Comparison of ENCODE assay signal across 8 cellular contexts in genomic region chr5:372911-373709, GRCh38. TPM values are rescaled to one million over a fixed set of nuclear protein-coding genes. Genes with fewer than 3 reads are reported as not detected.
A peak's percentile ranks its signal among the peaks of the same experiment; 100 is the strongest.
DNase-seq lines count a peak whose midpoint lies in the region; ATAC-seq and TF ChIP-seq lines count a peak whose summit lies in the region.

No MANE protein-coding gene starts in this region.

- H3K27ac ChIP-seq in mesendoderm (ENCODE audit: low read depth, low read length) (no peak overlapping the region), PC-3 (ENCODE audit: low read length) (no peak overlapping the region)

- POLR2A ChIA-PET in activated CD4-positive, alpha-beta T cell treated with anti-CD3 and anti-CD28 coated beads, Interleukin-2, amount 10 ng/mL, durations not matched to agents 7 days and 5 days (lab: Charles Lee), result interaction anchor here (0.7 kb wide), 1 partner anchor 607 kb away, joined by 3 read pairs; no protein-coding TSS in a partner anchor
- POLR2A ChIA-PET in PC-3 (lab: Charles Lee; ENCODE audit: unreplicated experiment), result no interaction called here

- no peak overlapping the region for H3K23ac ChIP-seq in mesendoderm (ENCODE audit: low read length)

- H3K9me3 ChIP-seq in mucosa of descending colon, result no peaks in the 10 kb centered on the region
- H3K9me3 ChIP-seq in PC-3 (ENCODE audit: low read length), result no peaks in the 10 kb centered on the region

- no peak overlapping the region for H2AK5ac ChIP-seq in mesendoderm (ENCODE audit: low read length)

- H3K4me1 ChIP-seq in mucosa of descending colon (ENCODE audit: low read depth) (peaks cover 5% of the 10 kb centered on the region), mesendoderm (ENCODE audit: control insufficient read depth, low read depth, low read length) (no peaks in the 10 kb centered on the region), PC-3 (ENCODE audit: insufficient read depth, low read length) (no peaks in the 10 kb centered on the region)

- no peak overlapping the region for H3K56ac ChIP-seq in mesendoderm (ENCODE audit: low read length)

- H3K9me2 ChIP-seq in PC-3 (replicated peaks; ENCODE audit: low read length), result no peaks in the 10 kb centered on the region

- ATAC-seq in HG03460 (IDR thresholded peaks at IDR 0.05; ENCODE audit: unreplicated experiment) (peak; percentile 4), mucosa of descending colon (no peak), PC-3 (no peak)
- peak; percentile 10 to 13 for ATAC-seq in activated T-cell treated with anti-CD3 and anti-CD28 coated beads, Interleukin-2, amount 50 U/mL, for 72 hours (replicated peaks in 1 of 2)

- no peaks in the 10 kb centered on the region for H4K20me1 ChIP-seq in PC-3 (ENCODE audit: low read length)

- H3K79me1 ChIP-seq in mesendoderm (ENCODE audit: low read length), result no peaks in the 10 kb centered on the region

- H3K27me3 ChIP-seq in mesendoderm (ENCODE audit: insufficient read depth, low read length, poor library complexity), result peaks cover 2% of the 10 kb centered on the region
- H3K27me3 ChIP-seq in PC-3 (ENCODE audit: low read length), result no peaks in the 10 kb centered on the region

- no peak overlapping the region for H4K8ac ChIP-seq in mesendoderm (ENCODE audit: low read depth, low read length)

- no peak overlapping the region for H3K4me3 ChIP-seq in mucosa of descending colon
- H3K4me3 ChIP-seq in mesendoderm (ENCODE audit: low read length), result no peak overlapping the region
- no peak overlapping the region for H3K4me3 ChIP-seq in PC-3 (ENCODE audit: low read length)

- H3K4me1 Mint-ChIP-seq in activated CD4-positive, alpha-beta T cell treated with anti-CD3 and anti-CD28 coated beads, Interleukin-2, amount 10 ng/mL, durations not matched to agents 7 days and 5 days, result peaks cover 85% of the 10 kb centered on the region
- peaks cover 86% of the 10 kb centered on the region for H3K4me1 Mint-ChIP-seq in activated T-cell treated with anti-CD3 and anti-CD28 coated beads, Interleukin-2, amount 50 U/mL, for 72 hours (ENCODE audit: low read depth)

- H2AFZ ChIP-seq in PC-3 (ENCODE audit: low read length), result no peak overlapping the region

- H3K4me3 Mint-ChIP-seq in activated CD4-positive, alpha-beta T cell treated with anti-CD3 and anti-CD28 coated beads, Interleukin-2, amount 10 ng/mL, durations not matched to agents 7 days and 5 days, result peak overlapping the region; percentile 51
- peak overlapping the region; percentile 21 to 75 for H3K4me3 Mint-ChIP-seq in activated T-cell treated with anti-CD3 and anti-CD28 coated beads, Interleukin-2, amount 50 U/mL, for 72 hours

- no peak overlapping the region for H3K4me2 ChIP-seq in mesendoderm (ENCODE audit: low read length)
- H3K4me2 ChIP-seq in PC-3 (ENCODE audit: low read length), result no peak overlapping the region

- H3K36me3 ChIP-seq in mucosa of descending colon (ENCODE audit: low read depth) (no peaks in the 10 kb centered on the region), mesendoderm (ENCODE audit: control insufficient read depth, insufficient read depth, low read length) (no peaks in the 10 kb centered on the region), PC-3 (ENCODE audit: low read depth, low read length) (no peaks in the 10 kb centered on the region)

- intact Hi-C loops in mucosa of descending colon (cut with DNase I, micrococcal nuclease) (loop anchor here in 1 of 2 donors (10.0 kb wide), 1 partner anchor 1152 kb away; the partner anchor contains the start of gene LPCAT1), PC-3 (cut with micrococcal nuclease) (no loop called here)

- no peaks in the 10 kb centered on the region for H3K79me2 ChIP-seq in mesendoderm (ENCODE audit: control insufficient read depth, insufficient read depth, low read length)
- H3K79me2 ChIP-seq in PC-3 (ENCODE audit: low read length), result no peaks in the 10 kb centered on the region

- H3K4ac ChIP-seq in mesendoderm (ENCODE audit: low read depth, low read length), result no peak overlapping the region

- no peak overlapping the region for H4K5ac ChIP-seq in mesendoderm (ENCODE audit: low read length)

- no peak overlapping the region for H2BK5ac ChIP-seq in mesendoderm (ENCODE audit: low read length)

- no peak overlapping the region for H2BK120ac ChIP-seq in mesendoderm (ENCODE audit: low read depth, low read length)

- CTCF ChIA-PET in activated CD4-positive, alpha-beta T cell treated with anti-CD3 and anti-CD28 coated beads, Interleukin-2, amount 10 ng/mL, durations not matched to agents 7 days and 5 days (lab: Charles Lee), result interaction anchor here (1.6 kb wide), 1 partner anchor 17 kb away, joined by 3 read pairs; no protein-coding TSS in a partner anchor
- CTCF ChIA-PET in PC-3 (lab: Charles Lee), result no interaction called here

- H3K9ac ChIP-seq in mesendoderm (ENCODE audit: low read length) (no peak overlapping the region), PC-3 (ENCODE audit: low read length) (no peak overlapping the region)

- no CpG with 5 or more reads among the region's 27 CpGs for WGBS in mesendoderm (ENCODE audit: extremely low coverage, insufficient coverage, low lambda C conversion rate)

- DNase-seq in activated CD4-positive, alpha-beta T cell treated with anti-CD3 and anti-CD28 coated beads, Interleukin-2, amount 10 ng/mL, durations not matched to agents 7 days and 5 days, result peak; percentile 5
- no peak for DNase-seq in activated CD4-positive, alpha-beta T cell treated with anti-CD3 and anti-CD28 coated beads for 4 hours
- DNase-seq in activated T-cell treated with anti-CD3 and anti-CD28 coated beads, Interleukin-2, amount 50 U/mL, for 72 hours, result peak in 1 of 2 donors; percentile 34
- DNase-seq in mucosa of descending colon, result peak in 2 of 3 donors; percentile 4 to 32
- DNase-seq in mesendoderm, result no peak
- no peak for DNase-seq in PC-3
- DNase-seq in stimulated activated CD4-positive, alpha-beta T cell treated with anti-CD3 and anti-CD28 coated beads, Interleukin-12 subunit alpha, Interleukin-12 subunit beta, amount 100 ng/mL, for 4 hours, result no peak

- TF ChIP-seq CTCF in mucosa of descending colon (IDR thresholded peaks at IDR 0.05), result no peak
- no peak for TF ChIP-seq CTCF in PC-3 (conservative IDR thresholded peaks at IDR 0.05; ENCODE audit: low read depth, low read length)

- no TSS peak for BruUV-seq in PC-3 (replicated peaks; lab: Mats Ljungman, UMichigan)

- no peaks in the 10 kb centered on the region for H3F3A ChIP-seq in PC-3 (ENCODE audit: low read length, unreplicated experiment)

- peak overlapping the region; percentile 94 for H3K27ac Mint-ChIP-seq in activated CD4-positive, alpha-beta T cell treated with anti-CD3 and anti-CD28 coated beads, Interleukin-2, amount 10 ng/mL, durations not matched to agents 7 days and 5 days
- peak overlapping the region; percentile 83 for H3K27ac Mint-ChIP-seq in activated T-cell treated with anti-CD3 and anti-CD28 coated beads, Interleukin-2, amount 50 U/mL, for 72 hours

- H2BK15ac ChIP-seq in mesendoderm (replicated peaks; ENCODE audit: low read depth), result no peak overlapping the region

- H3K27me3 Mint-ChIP-seq in activated CD4-positive, alpha-beta T cell treated with anti-CD3 and anti-CD28 coated beads, Interleukin-2, amount 10 ng/mL, durations not matched to agents 7 days and 5 days, result no peaks in the 10 kb centered on the region
- no peaks in the 10 kb centered on the region for H3K27me3 Mint-ChIP-seq in activated T-cell treated with anti-CD3 and anti-CD28 coated beads, Interleukin-2, amount 50 U/mL, for 72 hours (ENCODE audit: low read depth)

- H3K9me3 Mint-ChIP-seq in activated CD4-positive, alpha-beta T cell treated with anti-CD3 and anti-CD28 coated beads, Interleukin-2, amount 10 ng/mL, durations not matched to agents 7 days and 5 days, result no peaks in the 10 kb centered on the region
- H3K9me3 Mint-ChIP-seq in activated T-cell treated with anti-CD3 and anti-CD28 coated beads, Interleukin-2, amount 50 U/mL, for 72 hours, result no peaks in the 10 kb centered on the region

- peaks cover 42% of the 10 kb centered on the region for H3K36me3 Mint-ChIP-seq in activated CD4-positive, alpha-beta T cell treated with anti-CD3 and anti-CD28 coated beads, Interleukin-2, amount 10 ng/mL, durations not matched to agents 7 days and 5 days (ENCODE audit: low read depth)
- peaks cover 4 to 21% of the 10 kb centered on the region in 2 donors for H3K36me3 Mint-ChIP-seq in activated T-cell treated with anti-CD3 and anti-CD28 coated beads, Interleukin-2, amount 50 U/mL, for 72 hours (ENCODE audit: insufficient read depth in 2 of 2)

- no peak overlapping the region for H3K18ac ChIP-seq in mesendoderm (ENCODE audit: low read length)

RNA-seq across cellular contexts. Expression of gene AHRR, which starts 51.6 kb away (rescaled TPM):
- 10 to 100 TPM; 28.3 to 34.9 TPM for total RNA-seq in activated CD4-positive, alpha-beta T cell treated with anti-CD3 and anti-CD28 coated beads, Interleukin-2, amount 10 ng/mL, durations not matched to agents 7 days and 5 days
- 10 to 100 TPM; 56.0 to 82.2 TPM for total RNA-seq in activated T-cell treated with anti-CD3 and anti-CD28 coated beads, Interleukin-2, amount 50 U/mL, for 72 hours
- total RNA-seq in mucosa of descending colon (1 to 10 TPM; 2.0 to 3.2 (median 2.3) TPM), PC-3 (2014; rRNA removed) (1.6 and 1.9 TPM in 2 replicates)
- polyA plus RNA-seq in mesendoderm (2013, experiment 1 of 2), result 0.17 TPM
- polyA plus RNA-seq in mesendoderm (2013, experiment 2 of 2), result 0.22 TPM

Comparison
In these comparisons a context has a peak if more than half of its experiments do, and no peak if none do; other contexts are left out.
1. DNase-seq: peak in activated CD4-positive, alpha-beta T cell treated with anti-CD3 and anti-CD28 coated beads, Interleukin-2, amount 10 ng/mL, durations not matched to agents 7 days and 5 days (single experiment) and mucosa of descending colon (2 of 3); none in activated CD4-positive, alpha-beta T cell treated with anti-CD3 and anti-CD28 coated beads for 4 hours (0 of 2), mesendoderm (single experiment), PC-3 (single experiment) and stimulated activated CD4-positive, alpha-beta T cell treated with anti-CD3 and anti-CD28 coated beads, Interleukin-12 subunit alpha, Interleukin-12 subunit beta, amount 100 ng/mL, for 4 hours (single experiment).
2. ATAC-seq: peak in HG03460 (single experiment) and activated T-cell treated with anti-CD3 and anti-CD28 coated beads, Interleukin-2, amount 50 U/mL, for 72 hours (2 of 2); none in mucosa of descending colon (single experiment) and PC-3 (single experiment).
3. RNA of gene AHRR, which starts 51.6 kb away (total RNA-seq): 56.0 to 82.2 TPM in activated T-cell treated with anti-CD3 and anti-CD28 coated beads, Interleukin-2, amount 50 U/mL, for 72 hours and 28.3 to 34.9 TPM in activated CD4-positive, alpha-beta T cell treated with anti-CD3 and anti-CD28 coated beads, Interleukin-2, amount 10 ng/mL, durations not matched to agents 7 days and 5 days; 2.0 to 3.2 TPM in mucosa of descending colon and 1.6 to 1.9 TPM in PC-3; every median in the first group is over 4 times any median in the second.